Comparison of ENCODE assay signal across 14 cellular contexts in the genomic region with DNA sequence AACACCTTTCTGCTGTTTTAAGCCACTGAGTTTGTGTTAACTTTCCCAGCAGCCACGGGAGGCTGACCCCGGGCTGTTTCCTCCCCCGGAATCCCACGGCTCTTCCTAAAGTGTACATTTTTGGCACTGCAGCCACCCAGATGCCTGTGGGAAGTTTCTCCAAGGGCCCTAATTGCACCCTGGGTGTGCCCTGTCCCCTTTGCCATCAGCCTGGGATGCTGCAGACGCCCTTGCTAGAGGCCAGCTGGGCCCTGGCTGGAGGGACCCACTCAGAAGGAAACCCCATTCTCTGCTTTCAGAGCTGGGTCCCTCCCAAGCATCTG.
"Had no signal": no experiment of that assay in that cellular context is flagged by ENCODE, and none has a peak within 500 bp of the region (broad histone marks: within the 10 kb centered on the region; RNA-seq: fewer than 3 reads in every experiment).

No MANE protein-coding gene starts in this region.

- H3K27ac ChIP-seq: ascending aorta, breast epithelium, esophagus muscularis mucosa, SK-N-MC had no signal

- H3K4me3 Mint-ChIP-seq: activated naive CD8-positive, alpha-beta T cell treated with anti-CD3 and anti-CD28 coated beads, Interleukin-2, amount 50 U/mL, for 24 hours; activated T-cell treated with anti-CD3 and anti-CD28 coated beads, Interleukin-2, amount 50 U/mL, for 72 hours; nephron; stimulated activated memory B cell treated with anti-CD40 and anti-IgM and Interleukin-4, amounts not matched to agents 10 μg/mL and 1 μg/mL and 100 μg/mL, for 72 hours had no signal

- DNase-seq: activated CD4-positive, alpha-beta T cell treated with anti-CD3 and anti-CD28 coated beads, Interleukin-2, amount 50 U/mL, for 4 hours; activated CD4-positive, CD25-positive, alpha-beta regulatory T cell treated with anti-CD3 and anti-CD28 coated beads, Interleukin-2, amount 50 U/mL, for 72 hours; activated naive CD8-positive, alpha-beta T cell treated with anti-CD3 and anti-CD28 coated beads, Interleukin-2, amount 50 U/mL, for 24 hours; effector CD4-positive, alpha-beta T cell; Right ventricle myocardium superior; stimulated activated CD4-positive, alpha-beta T cell treated with anti-CD3 and anti-CD28 coated beads, Interleukin-12 subunit alpha, Interleukin-12 subunit beta, amount 100 ng/mL, for 4 hours; T-helper 9 cell had no signal

- H3K4me1 Mint-ChIP-seq: activated naive CD8-positive, alpha-beta T cell treated with anti-CD3 and anti-CD28 coated beads, Interleukin-2, amount 50 U/mL, for 24 hours; stimulated activated memory B cell treated with anti-CD40 and anti-IgM and Interleukin-4, amounts not matched to agents 10 μg/mL and 1 μg/mL and 100 μg/mL, for 72 hours had no signal

- H3K27ac Mint-ChIP-seq: activated naive CD8-positive, alpha-beta T cell treated with anti-CD3 and anti-CD28 coated beads, Interleukin-2, amount 50 U/mL, for 24 hours; activated T-cell treated with anti-CD3 and anti-CD28 coated beads, Interleukin-2, amount 50 U/mL, for 72 hours; stimulated activated memory B cell treated with anti-CD40 and anti-IgM and Interleukin-4, amounts not matched to agents 10 μg/mL and 1 μg/mL and 100 μg/mL, for 72 hours had no signal

- ATAC-seq: activated naive CD8-positive, alpha-beta T cell treated with anti-CD3 and anti-CD28 coated beads, Interleukin-2, amount 50 U/mL, for 24 hours; activated T-cell treated with anti-CD3 and anti-CD28 coated beads, Interleukin-2, amount 50 U/mL, for 72 hours; stimulated activated memory B cell treated with anti-CD40 and anti-IgM and Interleukin-4, amounts not matched to agents 10 μg/mL and 1 μg/mL and 100 μg/mL, for 72 hours had no signal

- H3K36me3 Mint-ChIP-seq: stimulated activated memory B cell treated with anti-CD40 and anti-IgM and Interleukin-4, amounts not matched to agents 10 μg/mL and 1 μg/mL and 100 μg/mL, for 72 hours had no signal

- H3K9me3 Mint-ChIP-seq: activated naive CD8-positive, alpha-beta T cell treated with anti-CD3 and anti-CD28 coated beads, Interleukin-2, amount 50 U/mL, for 24 hours; activated T-cell treated with anti-CD3 and anti-CD28 coated beads, Interleukin-2, amount 50 U/mL, for 72 hours; nephron; stimulated activated memory B cell treated with anti-CD40 and anti-IgM and Interleukin-4, amounts not matched to agents 10 μg/mL and 1 μg/mL and 100 μg/mL, for 72 hours had no signal
